ENCODE assay signal across 28 cellular contexts in genomic region chr1:5580926-5581325, GRCh38.
"Had no signal": no experiment of that assay in that cellular context is flagged by ENCODE, and none has a peak within 500 bp of the region (broad histone marks: within the 10 kb centered on the region; RNA-seq: fewer than 3 reads in every experiment).

No MANE protein-coding gene starts in this region.

- DNase-seq: activated B cell treated with CpG ODN at 0.5 μM for 24 hours; activated CD4-positive, alpha-beta memory T cell treated with anti-CD3 and anti-CD28 coated beads for 36 hours; activated CD4-positive, alpha-beta T cell treated with anti-CD3 and anti-CD28 coated beads for 36 hours; activated CD4-positive, alpha-beta T cell treated with anti-CD3 and anti-CD28 coated beads, Interleukin-2, amount 10 ng/mL, durations not matched to agents 24 days and 14 days; activated CD8-positive, alpha-beta T cell treated with anti-CD3 and anti-CD28 coated beads, Interleukin-2, amount 10 ng/mL, durations not matched to agents 7 days and 5 days; activated effector memory CD4-positive, alpha-beta T cell treated with Interleukin-2 at 50 U/mL for 16 hours; activated naive CD4-positive, alpha-beta T cell treated with anti-CD3 and anti-CD28 coated beads for 36 hours; activated naive CD8-positive, alpha-beta T cell treated with anti-CD3 and anti-CD28 coated beads for 36 hours; activated naive CD8-positive, alpha-beta T cell treated with anti-CD3 and anti-CD28 coated beads, Interleukin-2, amount 50 U/mL, for 24 hours; activated T-cell treated with anti-CD3 and anti-CD28 coated beads, Interleukin-2, amount 50 U/mL, for 4 hours; amygdala; aorta; body of pancreas; caudate nucleus; cerebellar nuclear complex; effector memory CD4-positive, alpha-beta T cell; erythroblast; esophagus squamous epithelium; foreskin melanocyte; T-helper 1 cell; T-helper 17 cell; T1000; WERI-Rb-1 had no signal

- H3K27ac ChIP-seq: adrenal gland, body of pancreas, colonic mucosa, esophagus squamous epithelium, gastroesophageal sphincter, WERI-Rb-1 had no signal

- ATAC-seq: activated CD4-positive, alpha-beta T cell treated with anti-CD3 and anti-CD28 coated beads for 36 hours; activated CD4-positive, CD25-positive, alpha-beta regulatory T cell treated with anti-CD3 and anti-CD28 coated beads, Interleukin-2, amount 50 U/mL, for 24 hours; activated CD8-positive, alpha-beta T cell treated with anti-CD3 and anti-CD28 coated beads, Interleukin-2, amount 10 ng/mL, durations not matched to agents 7 days and 5 days; activated naive CD8-positive, alpha-beta T cell treated with anti-CD3 and anti-CD28 coated beads, Interleukin-2, amount 50 U/mL, for 24 hours; activated T-cell treated with anti-CD3 and anti-CD28 coated beads, Interleukin-2, amount 50 U/mL, for 4 hours; activated T-helper 17 cell treated with anti-CD3 and anti-CD28 coated beads, Interleukin-2, amount 50 U/mL, for 72 hours; body of pancreas; gastroesophageal sphincter; T-helper 17 cell had no signal

- H3K9me3 ChIP-seq: adrenal gland, body of pancreas, colonic mucosa, esophagus squamous epithelium, gastroesophageal sphincter had no signal

- H3K4me1 ChIP-seq: adrenal gland, body of pancreas, colonic mucosa, esophagus squamous epithelium, gastroesophageal sphincter had no signal

- H3K27me3 ChIP-seq: adrenal gland, body of pancreas, colonic mucosa had no signal

- H3K36me3 ChIP-seq: adrenal gland, colonic mucosa, esophagus squamous epithelium, gastroesophageal sphincter, WERI-Rb-1 had no signal

- H3K4me3 ChIP-seq: adrenal gland, body of pancreas, colonic mucosa, esophagus squamous epithelium, gastroesophageal sphincter had no signal
